Comparison of ENCODE assay signal across 10 cellular contexts in the genomic region with DNA sequence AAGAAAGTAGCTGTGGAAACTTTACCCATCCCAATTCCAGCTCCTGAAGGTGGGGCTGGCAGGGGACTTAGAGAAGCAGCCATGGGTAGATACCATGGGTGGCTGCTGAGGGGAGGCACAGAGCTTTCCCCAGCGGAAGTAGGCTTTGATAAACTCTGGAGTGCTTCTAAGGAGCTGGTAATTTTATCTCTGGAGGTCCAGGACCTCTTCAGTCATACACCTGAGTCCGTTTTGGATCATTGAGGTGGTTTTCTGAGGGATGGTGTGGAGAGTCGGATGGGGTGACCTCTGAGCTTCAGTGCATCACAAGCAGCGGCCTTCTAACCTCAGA. TPM values are rescaled to one million over a fixed set of nuclear protein-coding genes. Genes with fewer than 3 reads are reported as not detected.
DNase-seq lines count a peak whose midpoint lies in the region; ATAC-seq, FAIRE-seq and TF ChIP-seq lines count a peak whose summit lies in the region.
"Had no signal": no experiment of that assay in that cellular context is flagged by ENCODE, and none has a peak within 500 bp of the region (broad histone marks: within the 10 kb centered on the region; RNA-seq: fewer than 3 reads in every experiment).

No MANE protein-coding gene starts in this region.

- peak overlapping the region in 4 of 5 donors; percentile 41 to 77 (median 60) for H3K27ac ChIP-seq in stomach
- H3K27ac ChIP-seq: brain microvascular endothelial cell had no signal

- WGBS in stomach, 5 donors: 63 to 86% (median 80%) methylated on average over 4 of the region's 4 CpGs

- no peak for TF ChIP-seq EP300 in stomach (IDR thresholded peaks at IDR 0.05)

- no peaks in the 10 kb centered on the region for H3K27me3 ChIP-seq in stomach
- H3K27me3 ChIP-seq: brain microvascular endothelial cell had no signal

- H3K27ac Mint-ChIP-seq in activated naive CD4-positive, alpha-beta T cell treated with anti-CD3 and anti-CD28 coated beads for 36 hours: peak overlapping the region; percentile 95
- peak overlapping the region; percentile 66 for H3K27ac Mint-ChIP-seq in activated T-cell treated with anti-CD3 and anti-CD28 coated beads, Interleukin-2, amount 50 U/mL, for 72 hours

- peaks cover 34% of the 10 kb centered on the region for H3K4me1 Mint-ChIP-seq in activated naive CD4-positive, alpha-beta T cell treated with anti-CD3 and anti-CD28 coated beads for 36 hours (ENCODE audit: low read depth)
- peaks cover 32% of the 10 kb centered on the region for H3K4me1 Mint-ChIP-seq in activated T-cell treated with anti-CD3 and anti-CD28 coated beads, Interleukin-2, amount 50 U/mL, for 72 hours (ENCODE audit: low read depth)

- H3K4me3 Mint-ChIP-seq in activated naive CD4-positive, alpha-beta T cell treated with anti-CD3 and anti-CD28 coated beads for 36 hours: peak overlapping the region; percentile 40
- H3K4me3 Mint-ChIP-seq in activated T-cell treated with anti-CD3 and anti-CD28 coated beads, Interleukin-2, amount 50 U/mL, for 72 hours: peak overlapping the region; percentile 57 to 66
- H3K4me3 Mint-ChIP-seq: HFFc6 had no signal

- FAIRE-seq in GM12892 (lab: Jason Lieb, UNC): no peak

- intact Hi-C loops in activated naive CD4-positive, alpha-beta T cell treated with anti-CD3 and anti-CD28 coated beads for 36 hours (cut with micrococcal nuclease): loop anchor here (1.0 to 5.0 kb wide), 11 partner anchors 51 to 845 kb away; a partner anchor contains a TSS
- intact Hi-C loops in stomach (cut with DNase I; ENCODE audit: low total_unique reads): loop anchor here (5.0 kb wide), 1 partner anchor 156 kb away; no protein-coding TSS in a partner anchor

- TF ChIP-seq POLR2A in stomach (IDR thresholded peaks at IDR 0.05): no peak
- no peak for TF ChIP-seq POLR2A in GM12892 (IDR thresholded peaks at IDR 0.05; ENCODE audit: low read depth, low read length)

- CTCF ChIA-PET in activated naive CD4-positive, alpha-beta T cell treated with anti-CD3 and anti-CD28 coated beads for 36 hours (lab: Charles Lee): interaction anchor here (0.7 to 5.3 kb wide), 31 partner anchors 9 to 468 kb away, joined by 3 to 61 read pairs (median 5); a partner anchor contains a TSS

- H3K4me1 ChIP-seq in stomach: peaks cover 16 to 32% (median 19%) of the 10 kb centered on the region in 4 donors

- no peaks in the 10 kb centered on the region for H3K9me3 ChIP-seq in stomach

- DNase-seq in activated naive CD4-positive, alpha-beta T cell treated with anti-CD3 and anti-CD28 coated beads for 36 hours: no peak
- no peak for DNase-seq in activated naive CD4-positive, alpha-beta T cell (lab: John Stamatoyannopoulos, UW)
- DNase-seq in activated T-cell treated with anti-CD3 and anti-CD28 coated beads, Interleukin-2, amount 50 U/mL, for 72 hours: peak in 1 of 2 donors; percentile 15
- DNase-seq in stomach (no peak), T1000 (lab: John Stamatoyannopoulos, UW) (no peak), GM12892 (ENCODE audit: insufficient read length) (no peak), NCI-H1436 treated with DMSO at 0.1 percent for 48 hours (lab: John Stamatoyannopoulos, UW) (no peak)

- ATAC-seq in HG03060 (IDR thresholded peaks at IDR 0.05; ENCODE audit: low read depth, unreplicated experiment): peak; percentile 11
- peak; percentile 20 to 26 for ATAC-seq in activated T-cell treated with anti-CD3 and anti-CD28 coated beads, Interleukin-2, amount 50 U/mL, for 72 hours (replicated peaks in 1 of 2)

- no peaks in the 10 kb centered on the region for H3K36me3 Mint-ChIP-seq in activated naive CD4-positive, alpha-beta T cell treated with anti-CD3 and anti-CD28 coated beads for 36 hours (ENCODE audit: low read depth)
- peaks cover 0 to 2% of the 10 kb centered on the region in 2 donors for H3K36me3 Mint-ChIP-seq in activated T-cell treated with anti-CD3 and anti-CD28 coated beads, Interleukin-2, amount 50 U/mL, for 72 hours (ENCODE audit: insufficient read depth in 2 of 2)

- H3K4me3 ChIP-seq in stomach: no peak overlapping the region

- no peaks in the 10 kb centered on the region for H3K36me3 ChIP-seq in stomach
- H3K36me3 ChIP-seq: brain microvascular endothelial cell had no signal

- no peaks in the 10 kb centered on the region for H3K9me3 Mint-ChIP-seq in activated naive CD4-positive, alpha-beta T cell treated with anti-CD3 and anti-CD28 coated beads for 36 hours
- no peaks in the 10 kb centered on the region for H3K9me3 Mint-ChIP-seq in activated T-cell treated with anti-CD3 and anti-CD28 coated beads, Interleukin-2, amount 50 U/mL, for 72 hours
- H3K9me3 Mint-ChIP-seq: HFFc6 had no signal

- no peaks in the 10 kb centered on the region for H3K27me3 Mint-ChIP-seq in activated naive CD4-positive, alpha-beta T cell treated with anti-CD3 and anti-CD28 coated beads for 36 hours (ENCODE audit: low read depth)
- H3K27me3 Mint-ChIP-seq in activated T-cell treated with anti-CD3 and anti-CD28 coated beads, Interleukin-2, amount 50 U/mL, for 72 hours (ENCODE audit: low read depth): no peaks in the 10 kb centered on the region

- TF ChIP-seq CTCF in stomach (IDR thresholded peaks at IDR 0.05): no peak

RNA-seq across cellular contexts. Expression of a gene that starts 36.7 kb away (rescaled TPM):
- not detected for total RNA-seq in activated naive CD4-positive, alpha-beta T cell treated with anti-CD3 and anti-CD28 coated beads for 36 hours
- total RNA-seq in activated T-cell treated with anti-CD3 and anti-CD28 coated beads, Interleukin-2, amount 50 U/mL, for 72 hours: not detected
- total RNA-seq in stomach: under 1 TPM in 1 of 5 donors, not detected in 4; 0.37 TPM
- not detected for polyA plus RNA-seq in stomach
- polyA plus RNA-seq in GM12892 (2012; ENCODE audit: missing spikeins): not detected
- total RNA-seq: HFFc6 had no signal

RNA-seq across cellular contexts. Expression of a gene that starts 44.8 kb away (rescaled TPM):
- total RNA-seq in activated naive CD4-positive, alpha-beta T cell treated with anti-CD3 and anti-CD28 coated beads for 36 hours: not detected
- total RNA-seq in activated T-cell treated with anti-CD3 and anti-CD28 coated beads, Interleukin-2, amount 50 U/mL, for 72 hours: not detected
- 1,000 to 10,000 TPM in 1 of 5 donors, 100 to 1,000 TPM in 2, 10 to 100 TPM in 1, not detected in 1; 16.5 to 1,354 (median 201) TPM for total RNA-seq in stomach
- polyA plus RNA-seq in stomach: 1,000 to 10,000 TPM in 1 of 3 donors, 100 to 1,000 TPM in 1, 10 to 100 TPM in 1; 28.0 to 1,349 (median 744) TPM
- not detected for polyA plus RNA-seq in GM12892 (2012; ENCODE audit: missing spikeins)
- total RNA-seq: HFFc6 had no signal
